Comparison of ENCODE assay signal across 11 cellular contexts in genomic region chr1:231423648-231424047, GRCh38. TPM values are rescaled to one million over a fixed set of nuclear protein-coding genes. Genes with fewer than 3 reads are reported as not detected.
DNase-seq lines count a peak whose midpoint lies in the region; ATAC-seq and TF ChIP-seq lines count a peak whose summit lies in the region.
"Had no signal": no experiment of that assay in that cellular context is flagged by ENCODE, and none has a peak within 500 bp of the region (broad histone marks: within the 10 kb centered on the region; RNA-seq: fewer than 3 reads in every experiment).

No MANE protein-coding gene starts in this region.

- no peak for ATAC-seq in WTC11
- no peak for ATAC-seq in natural killer cell

- H3K27ac Mint-ChIP-seq in CD8-positive, alpha-beta memory T cell: peak overlapping the region in 3 of 8 donors; percentile 54 to 97 (median 61)
- H3K27ac Mint-ChIP-seq in WTC11 (no peak overlapping the region), natural killer cell (peak overlapping the region; percentile 54 to 61)

- no peak overlapping the region for H3K4me3 ChIP-seq in CD8-positive, alpha-beta memory T cell (ENCODE audit: low read length)
- peak overlapping the region; percentile 78; the same call in 1 of the 2 replicates for H3K4me3 ChIP-seq in Karpas-422 (ENCODE audit: low read length)

- H3K36me3 Mint-ChIP-seq in CD8-positive, alpha-beta memory T cell: peaks cover 0 to 10% (median 0%) of the 10 kb centered on the region in 3 donors
- H3K36me3 Mint-ChIP-seq in WTC11 (no peaks in the 10 kb centered on the region), natural killer cell (no peaks in the 10 kb centered on the region)

- peaks cover 16% of the 10 kb centered on the region for H3K4me1 ChIP-seq in CD8-positive, alpha-beta memory T cell (ENCODE audit: insufficient read depth, low read length)
- peaks cover 17% of the 10 kb centered on the region for H3K4me1 ChIP-seq in Karpas-422 (ENCODE audit: low read length)

- no peaks in the 10 kb centered on the region for H3K9me3 Mint-ChIP-seq in CD8-positive, alpha-beta memory T cell
- H3K9me3 Mint-ChIP-seq in WTC11 (no peaks in the 10 kb centered on the region), natural killer cell (no peaks in the 10 kb centered on the region)
- H3K9me3 Mint-ChIP-seq: activated CD4-positive, alpha-beta memory T cell treated with anti-CD3 and anti-CD28 coated beads for 36 hours had no signal

- 0 out of 2 replicates have a peak overlapping the region, but pooled peaks have one; percentile 81 for H3K9ac ChIP-seq in Karpas-422 (ENCODE audit: low read length)

- H3K79me2 ChIP-seq in Karpas-422 (ENCODE audit: low read length): peaks cover 30% of the 10 kb centered on the region

- no peak for DNase-seq in CD8-positive, alpha-beta memory T cell
- no peak for DNase-seq in Karpas-422
- no peak for DNase-seq in WTC11 (ENCODE audit: low spot score)
- DNase-seq in natural killer cell: no peak
- DNase-seq in midbrain (lab: John Stamatoyannopoulos, UW): no peak
- DNase-seq in T-helper 1 cell: no peak
- DNase-seq in ecto neural progenitor cell (ENCODE audit: low spot score): no peak
- DNase-seq in OCI-M1 (lab: John Stamatoyannopoulos, UW): no peak
- DNase-seq: activated CD4-positive, alpha-beta memory T cell treated with anti-CD3 and anti-CD28 coated beads for 36 hours; kidney glomerular epithelial cell; NCI-H1694 had no signal

- intact Hi-C loops in natural killer cell (cut with micrococcal nuclease): loop anchor here (5.0 kb wide), 1 partner anchor 39 kb away; no protein-coding TSS in a partner anchor

- no peaks in the 10 kb centered on the region for H3K9me3 ChIP-seq in CD8-positive, alpha-beta memory T cell (ENCODE audit: low read length)
- H3K9me3 ChIP-seq in Karpas-422 (ENCODE audit: low read length): no peaks in the 10 kb centered on the region

- H3K27ac ChIP-seq in CD8-positive, alpha-beta memory T cell (ENCODE audit: low read depth, low read length): no peak overlapping the region
- H3K27ac ChIP-seq in Karpas-422 (ENCODE audit: low read length): no peak overlapping the region

- H3K36me3 ChIP-seq in CD8-positive, alpha-beta memory T cell (ENCODE audit: insufficient read depth, low read length): no peaks in the 10 kb centered on the region
- H3K36me3 ChIP-seq in Karpas-422 (ENCODE audit: insufficient read depth, low read length): no peaks in the 10 kb centered on the region; the same call in 1 of the 2 replicates

- TF ChIP-seq CTCF in WTC11 (IDR thresholded peaks at IDR 0.05): no peak
- no peak for TF ChIP-seq CTCF in natural killer cell (IDR thresholded peaks at IDR 0.05)

- no peaks in the 10 kb centered on the region for H3K27me3 ChIP-seq in CD8-positive, alpha-beta memory T cell (ENCODE audit: insufficient read depth, low read length, poor library complexity, severe bottlenecking)
- no peaks in the 10 kb centered on the region for H3K27me3 ChIP-seq in Karpas-422 (ENCODE audit: low read length)

- peaks cover 26 to 32% (median 30%) of the 10 kb centered on the region in 3 donors for H3K4me1 Mint-ChIP-seq in CD8-positive, alpha-beta memory T cell
- H3K4me1 Mint-ChIP-seq in WTC11 (peaks cover 34% of the 10 kb centered on the region), natural killer cell (peaks cover 26 to 32% of the 10 kb centered on the region in 2 donors)

- no peaks in the 10 kb centered on the region for H3K9me2 ChIP-seq in Karpas-422 (replicated peaks; ENCODE audit: insufficient read depth, low read length)

- H2AFZ ChIP-seq in Karpas-422 (ENCODE audit: low read length): no peak overlapping the region

- POLR2A ChIA-PET in CD8-positive, alpha-beta memory T cell (lab: Charles Lee): no interaction called here
- POLR2A ChIA-PET in WTC11 (lab: Charles Lee): no interaction called here

- CTCF ChIA-PET in CD8-positive, alpha-beta memory T cell (lab: Charles Lee): interaction anchor here (0.6 to 1.0 kb wide), 2 partner anchors 10 to 66 kb away, joined by 3 to 4 read pairs; no protein-coding TSS in a partner anchor
- CTCF ChIA-PET in WTC11 (lab: Charles Lee): no interaction called here

- peaks cover 16% of the 10 kb centered on the region for H4K20me1 ChIP-seq in Karpas-422 (ENCODE audit: insufficient read depth, low read depth, low read length)

- peaks cover 0 to 7% of the 10 kb centered on the region in 2 donors for H3K27me3 Mint-ChIP-seq in CD8-positive, alpha-beta memory T cell
- H3K27me3 Mint-ChIP-seq in WTC11 (ENCODE audit: low read depth) (peaks cover 67% of the 10 kb centered on the region), natural killer cell (ENCODE audit: low read depth in 2 of 2) (peaks cover 0 to 9% of the 10 kb centered on the region in 2 donors)
- H3K27me3 Mint-ChIP-seq: activated CD4-positive, alpha-beta memory T cell treated with anti-CD3 and anti-CD28 coated beads for 36 hours had no signal

- peak overlapping the region in 4 of 7 donors; percentile 81 to 87 (median 85) for H3K4me3 Mint-ChIP-seq in CD8-positive, alpha-beta memory T cell
- H3K4me3 Mint-ChIP-seq in WTC11 (peak overlapping the region; percentile 86), natural killer cell (peak overlapping the region; percentile 82)

- H3K4me2 ChIP-seq in Karpas-422 (ENCODE audit: low read depth, low read length, poor library complexity, severe bottlenecking): peak overlapping the region; percentile 82

TF ChIP-seq in WTC11, 78 proteins besides CTCF, POLR2A, EP300 and RAD21 (continues in another document):
- TF ChIP-seq RORB (CRISPR knock-in tag; IDR thresholded peaks at IDR 0.05) (no peak), MXD4 (CRISPR knock-in tag; IDR thresholded peaks at IDR 0.05; ENCODE audit: borderline replicate concordance) (no peak), ETV6 (CRISPR knock-in tag; IDR thresholded peaks at IDR 0.05) (no peak), FOXJ3 (CRISPR knock-in tag; IDR thresholded peaks at IDR 0.05; ENCODE audit: borderline replicate concordance) (no peak), GRHL2 (CRISPR knock-in tag; IDR thresholded peaks at IDR 0.05; ENCODE audit: insufficient replicate concordance, severe bottlenecking) (no peak), ZNF425 (CRISPR knock-in tag; conservative IDR thresholded peaks at IDR 0.05) (no peak)
- TF ChIP-seq, protein P1, sequence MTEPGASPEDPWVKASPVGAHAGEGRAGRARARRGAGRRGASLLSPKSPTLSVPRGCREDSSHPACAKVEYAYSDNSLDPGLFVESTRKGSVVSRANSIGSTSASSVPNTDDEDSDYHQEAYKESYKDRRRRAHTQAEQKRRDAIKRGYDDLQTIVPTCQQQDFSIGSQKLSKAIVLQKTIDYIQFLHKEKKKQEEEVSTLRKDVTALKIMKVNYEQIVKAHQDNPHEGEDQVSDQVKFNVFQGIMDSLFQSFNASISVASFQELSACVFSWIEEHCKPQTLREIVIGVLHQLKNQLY (CRISPR knock-in tag; IDR thresholded peaks at IDR 0.05): no peak
- TF ChIP-seq, protein P2, sequence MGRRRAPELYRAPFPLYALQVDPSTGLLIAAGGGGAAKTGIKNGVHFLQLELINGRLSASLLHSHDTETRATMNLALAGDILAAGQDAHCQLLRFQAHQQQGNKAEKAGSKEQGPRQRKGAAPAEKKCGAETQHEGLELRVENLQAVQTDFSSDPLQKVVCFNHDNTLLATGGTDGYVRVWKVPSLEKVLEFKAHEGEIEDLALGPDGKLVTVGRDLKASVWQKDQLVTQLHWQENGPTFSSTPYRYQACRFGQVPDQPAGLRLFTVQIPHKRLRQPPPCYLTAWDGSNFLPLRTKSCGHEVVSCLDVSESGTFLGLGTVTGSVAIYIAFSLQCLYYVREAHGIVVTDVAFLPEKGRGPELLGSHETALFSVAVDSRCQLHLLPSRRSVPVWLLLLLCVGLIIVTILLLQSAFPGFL (CRISPR knock-in tag; IDR thresholded peaks at IDR 0.05; ENCODE audit: borderline replicate concordance): no peak
- TF ChIP-seq, protein P3, sequence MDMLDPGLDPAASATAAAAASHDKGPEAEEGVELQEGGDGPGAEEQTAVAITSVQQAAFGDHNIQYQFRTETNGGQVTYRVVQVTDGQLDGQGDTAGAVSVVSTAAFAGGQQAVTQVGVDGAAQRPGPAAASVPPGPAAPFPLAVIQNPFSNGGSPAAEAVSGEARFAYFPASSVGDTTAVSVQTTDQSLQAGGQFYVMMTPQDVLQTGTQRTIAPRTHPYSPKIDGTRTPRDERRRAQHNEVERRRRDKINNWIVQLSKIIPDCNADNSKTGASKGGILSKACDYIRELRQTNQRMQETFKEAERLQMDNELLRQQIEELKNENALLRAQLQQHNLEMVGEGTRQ (CRISPR knock-in tag; IDR thresholded peaks at IDR 0.05): no peak

RNA-seq across cellular contexts. Expression of gene EGLN1, which starts 1.6 kb away (rescaled TPM):
- 10 to 100 TPM; 21.0 to 24.2 TPM for total RNA-seq in CD8-positive, alpha-beta memory T cell
- 30.9 TPM for polyA plus RNA-seq in CD8-positive, alpha-beta memory T cell
- total RNA-seq in Karpas-422 (2014; rRNA removed; shearing (Covaris generic); ENCODE audit: low replicate concordance): 48.3 and 59.0 TPM in 2 replicates
- 13.7 to 17.7 TPM (median 15.3 TPM) in 3 replicates for total RNA-seq in WTC11 (2021)
- total RNA-seq in natural killer cell: 10 to 100 TPM; 14.2 to 27.5 (median 24.5) TPM
